ENCODE assay signal across 8 cellular contexts in genomic region chr9:105244274-105244995, GRCh38. TPM values are rescaled to one million over a fixed set of nuclear protein-coding genes. Genes with fewer than 3 reads are reported as not detected.
DNase-seq lines count a peak whose midpoint lies in the region; ATAC-seq and TF ChIP-seq lines count a peak whose summit lies in the region.

TSS of gene SLC44A1 (plus strand) at chr9:105244651. CDS start at chr9:105244869, 218 bp downstream.

- no peaks in the 10 kb centered on the region for H3K27me3 ChIP-seq in MM.1S (replicated peaks; ENCODE audit: insufficient read depth, low read length)
- H3K27me3 ChIP-seq in foreskin keratinocyte = peaks cover 5% of the 10 kb centered on the region
- peaks cover 3% of the 10 kb centered on the region for H3K27me3 ChIP-seq in neuron (ENCODE audit: insufficient read depth, low read length)

- H3K27ac ChIP-seq in MM.1S (ENCODE audit: low read length) (peak within 1 kb of the TSS; percentile 98), foreskin keratinocyte (peak within 1 kb of the TSS; percentile 92)

- TF ChIP-seq CTCF in MM.1S (IDR thresholded peaks at IDR 0.05; ENCODE audit: low read length) = no peak
- TF ChIP-seq CTCF in foreskin keratinocyte (conservative IDR thresholded peaks at IDR 0.05) = peak; percentile 31

- DNase-seq in GDM1 (lab: John Stamatoyannopoulos, UW) = peak; percentile 98
- DNase-seq in HCEC 1CT = peak; percentile 98
- DNase-seq in MM.1S = peak; percentile 96
- peak; percentile 52 for DNase-seq in SIG-M5 (lab: John Stamatoyannopoulos, UW)
- peak; percentile 76 to 92 (median 80) for DNase-seq in activated naive CD4-positive, alpha-beta T cell (lab: John Stamatoyannopoulos, UW)
- DNase-seq in foreskin keratinocyte = peak; percentile 78 to 91
- DNase-seq in stromal cell of bone marrow (ENCODE audit: low read depth) = peak; percentile 91

- peak within 1 kb of the TSS; percentile 99 for H3K9ac ChIP-seq in MM.1S (ENCODE audit: low read length)

- H3K36me3 ChIP-seq in MM.1S (replicated peaks; ENCODE audit: insufficient read depth, low read length) (no peaks in the 10 kb centered on the region), neuron (ENCODE audit: insufficient read depth, low read length) (no peaks in the 10 kb centered on the region)

- H4K20me1 ChIP-seq in MM.1S (ENCODE audit: insufficient read depth, low read length) = no peaks in the 10 kb centered on the region

- H3K4me3 ChIP-seq in MM.1S (ENCODE audit: low read length) (peak within 1 kb of the TSS; percentile 92), neuron (ENCODE audit: low read length) (peak within 1 kb of the TSS; percentile 71)

- peak within 1 kb of the TSS; percentile 94 for H3K4me2 ChIP-seq in MM.1S (ENCODE audit: low read depth, low read length)

- peak within 1 kb of the TSS; percentile 69 for H2AFZ ChIP-seq in MM.1S (ENCODE audit: low read length)
- peak within 1 kb of the TSS; percentile 92 for H2AFZ ChIP-seq in neuron (ENCODE audit: low read depth, low read length)

- H3F3A ChIP-seq in MM.1S (ENCODE audit: insufficient read depth, low read length) = peaks cover 43% of the 10 kb centered on the region

- H3K79me2 ChIP-seq in MM.1S (ENCODE audit: low read length) = peaks cover 46% of the 10 kb centered on the region

- H3K4me1 ChIP-seq in MM.1S (ENCODE audit: low read length) (peaks cover 41% of the 10 kb centered on the region), foreskin keratinocyte (peaks cover 12% of the 10 kb centered on the region), neuron (ENCODE audit: insufficient read depth, low read length) (peaks cover 17% of the 10 kb centered on the region)

- H3K9me3 ChIP-seq in MM.1S (replicated peaks; ENCODE audit: insufficient read depth, low read length) = no peaks in the 10 kb centered on the region
- H3K9me3 ChIP-seq in neuron (ENCODE audit: low read length) = no peaks in the 10 kb centered on the region

- H3K9me2 ChIP-seq in MM.1S (replicated peaks; ENCODE audit: insufficient read depth, low read length) = no peaks in the 10 kb centered on the region

- peak; percentile 92 for ATAC-seq in foreskin keratinocyte

RNA-seq across cellular contexts. Expression of gene SLC44A1, which starts in this region (rescaled TPM):
- 33.0 and 35.8 TPM in 2 replicates for total RNA-seq in foreskin keratinocyte
- polyA plus RNA-seq in foreskin keratinocyte = 5.8 and 7.4 TPM in 2 replicates

Comparison
In these comparisons a context has a peak if more than half of its experiments do, and no peak if none do; other contexts are left out.
1. Peak in every context shown above with its lines: DNase-seq, ATAC-seq, H3K4me3 ChIP-seq and H3K27ac ChIP-seq.